In genomic region chr1:99943238-99943794, GRCh38 we compare ENCODE assay signal across 1 cellular context.
TF ChIP-seq lines count a peak whose summit lies in the region.

No MANE protein-coding gene starts in this region.

TF ChIP-seq in K562, 482 proteins besides CTCF, POLR2A, EP300 and RAD21 (continued from another document and continues in another):
- TF ChIP-seq, protein P1, sequence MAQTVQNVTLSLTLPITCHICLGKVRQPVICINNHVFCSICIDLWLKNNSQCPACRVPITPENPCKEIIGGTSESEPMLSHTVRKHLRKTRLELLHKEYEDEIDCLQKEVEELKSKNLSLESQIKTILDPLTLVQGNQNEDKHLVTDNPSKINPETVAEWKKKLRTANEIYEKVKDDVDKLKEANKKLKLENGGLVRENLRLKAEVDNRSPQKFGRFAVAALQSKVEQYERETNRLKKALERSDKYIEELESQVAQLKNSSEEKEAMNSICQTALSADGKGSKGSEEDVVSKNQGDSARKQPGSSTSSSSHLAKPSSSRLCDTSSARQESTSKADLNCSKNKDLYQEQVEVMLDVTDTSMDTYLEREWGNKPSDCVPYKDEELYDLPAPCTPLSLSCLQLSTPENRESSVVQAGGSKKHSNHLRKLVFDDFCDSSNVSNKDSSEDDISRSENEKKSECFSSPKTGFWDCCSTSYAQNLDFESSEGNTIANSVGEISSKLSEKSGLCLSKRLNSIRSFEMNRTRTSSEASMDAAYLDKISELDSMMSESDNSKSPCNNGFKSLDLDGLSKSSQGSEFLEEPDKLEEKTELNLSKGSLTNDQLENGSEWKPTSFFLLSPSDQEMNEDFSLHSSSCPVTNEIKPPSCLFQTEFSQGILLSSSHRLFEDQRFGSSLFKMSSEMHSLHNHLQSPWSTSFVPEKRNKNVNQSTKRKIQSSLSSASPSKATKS (CRISPR knock-in tag; IDR thresholded peaks at IDR 0.05) = no peak
- TF ChIP-seq ZNF431 (CRISPR knock-in tag; IDR thresholded peaks at IDR 0.05) (no peak), KLF16 (IDR thresholded peaks at IDR 0.05) (peak; percentile 88), ILF3 (IDR thresholded peaks at IDR 0.05; ENCODE audit: borderline replicate concordance) (no peak), ESRRA (IDR thresholded peaks at IDR 0.05; ENCODE audit: borderline replicate concordance, low read depth) (no peak; the same call in 1 of the 2 replicates), PHF8 (IDR thresholded peaks at IDR 0.05; ENCODE audit: borderline replicate concordance, low read length) (no peak), ZFP36 (IDR thresholded peaks at IDR 0.05; ENCODE audit: low read depth, low read length, partially characterized antibody) (no peak), ZNF696 (CRISPR knock-in tag; conservative IDR thresholded peaks at IDR 0.05) (no peak), SP1 (CRISPR knock-in tag; IDR thresholded peaks at IDR 0.05) (no peak), KDM5B (IDR thresholded peaks at IDR 0.05; ENCODE audit: insufficient replicate concordance, low read depth, low read length) (no peak), IFI16 (CRISPR knock-in tag; IDR thresholded peaks at IDR 0.05) (no peak), ZHX1 (conservative IDR thresholded peaks at IDR 0.05; ENCODE audit: low read length) (no peak), MXI1 (IDR thresholded peaks at IDR 0.05; ENCODE audit: low read depth, low read length) (no peak), PATZ1 (CRISPR knock-in tag; IDR thresholded peaks at IDR 0.05; ENCODE audit: borderline replicate concordance) (no peak), RFX1 (IDR thresholded peaks at IDR 0.05) (no peak), TAL1 (IDR thresholded peaks at IDR 0.05) (peak; percentile 79), TCF7L2 (IDR thresholded peaks at IDR 0.05; ENCODE audit: low read depth, low read length) (no peak), RBM15 (IDR thresholded peaks at IDR 0.05; ENCODE audit: insufficient read depth, low read length) (no peak), NCOR1 (IDR thresholded peaks at IDR 0.05) (peak; percentile 79), EWSR1 (IDR thresholded peaks at IDR 0.05; ENCODE audit: borderline replicate concordance, low read depth, partially characterized antibody) (no peak), CREM (IDR thresholded peaks at IDR 0.05; ENCODE audit: low read depth) (no peak), MEIS2 (IDR thresholded peaks at IDR 0.05; ENCODE audit: partially characterized antibody) (peak; percentile 97), HDAC1 (IDR thresholded peaks at IDR 0.05) (peak in 1 of 2 experiments; percentile 75; a peak in 2 of 4 replicates), TEAD1 (CRISPR knock-in tag; IDR thresholded peaks at IDR 0.05) (0 out of 4 replicates have a peak, but pooled peaks have one; percentile 33 to 65), GATA2 (CRISPR knock-in tag; IDR thresholded peaks at IDR 0.05) (peak; percentile 49), TFE3 (CRISPR knock-in tag; IDR thresholded peaks at IDR 0.05) (no peak), ELF1 (tag; IDR thresholded peaks at IDR 0.05) (no peak), ZNF57 (CRISPR knock-in tag; IDR thresholded peaks at IDR 0.05) (no peak), EHMT2 (IDR thresholded peaks at IDR 0.05) (peak; percentile 32; the same call in 1 of the 2 replicates), ZNF449 (CRISPR knock-in tag; IDR thresholded peaks at IDR 0.05) (no peak), PRMT5 (CRISPR knock-in tag; IDR thresholded peaks at IDR 0.05) (no peak), SMC3 (conservative IDR thresholded peaks at IDR 0.05; ENCODE audit: insufficient read depth, low read depth, low read length) (no peak), RFX5 (IDR thresholded peaks at IDR 0.05; ENCODE audit: low read depth, low read length) (no peak), NFYB (IDR thresholded peaks at IDR 0.05; ENCODE audit: extremely low read depth, insufficient read length) (no peak), UBTF (IDR thresholded peaks at IDR 0.05; ENCODE audit: borderline replicate concordance in 1 of 2, low read depth in 2 of 2, low read length in 2 of 2) (no peak), JUN (IDR thresholded peaks at IDR 0.05; ENCODE audit: borderline replicate concordance, low read depth, low read length) (no peak), JUN (CRISPR knock-in tag; IDR thresholded peaks at IDR 0.05; ENCODE audit: borderline replicate concordance) (no peak), TGIF2 (CRISPR knock-in tag; IDR thresholded peaks at IDR 0.05) (no peak), NFE2 (IDR thresholded peaks at IDR 0.05; ENCODE audit: low read depth) (peak; percentile 95), NR4A1 (CRISPR knock-in tag; IDR thresholded peaks at IDR 0.05) (no peak), NR4A1 (tag; IDR thresholded peaks at IDR 0.05) (no peak), ZNF785 (CRISPR knock-in tag; IDR thresholded peaks at IDR 0.05) (no peak), SPI1 (IDR thresholded peaks at IDR 0.05; ENCODE audit: borderline replicate concordance, low read depth, low read length) (no peak), BRF2 (IDR thresholded peaks at IDR 0.05; ENCODE audit: borderline replicate concordance, insufficient read depth, insufficient read length) (no peak)
- TF ChIP-seq, protein P2, sequence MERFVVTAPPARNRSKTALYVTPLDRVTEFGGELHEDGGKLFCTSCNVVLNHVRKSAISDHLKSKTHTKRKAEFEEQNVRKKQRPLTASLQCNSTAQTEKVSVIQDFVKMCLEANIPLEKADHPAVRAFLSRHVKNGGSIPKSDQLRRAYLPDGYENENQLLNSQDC (CRISPR knock-in tag; IDR thresholded peaks at IDR 0.05) = no peak
- TF ChIP-seq, protein P3, sequence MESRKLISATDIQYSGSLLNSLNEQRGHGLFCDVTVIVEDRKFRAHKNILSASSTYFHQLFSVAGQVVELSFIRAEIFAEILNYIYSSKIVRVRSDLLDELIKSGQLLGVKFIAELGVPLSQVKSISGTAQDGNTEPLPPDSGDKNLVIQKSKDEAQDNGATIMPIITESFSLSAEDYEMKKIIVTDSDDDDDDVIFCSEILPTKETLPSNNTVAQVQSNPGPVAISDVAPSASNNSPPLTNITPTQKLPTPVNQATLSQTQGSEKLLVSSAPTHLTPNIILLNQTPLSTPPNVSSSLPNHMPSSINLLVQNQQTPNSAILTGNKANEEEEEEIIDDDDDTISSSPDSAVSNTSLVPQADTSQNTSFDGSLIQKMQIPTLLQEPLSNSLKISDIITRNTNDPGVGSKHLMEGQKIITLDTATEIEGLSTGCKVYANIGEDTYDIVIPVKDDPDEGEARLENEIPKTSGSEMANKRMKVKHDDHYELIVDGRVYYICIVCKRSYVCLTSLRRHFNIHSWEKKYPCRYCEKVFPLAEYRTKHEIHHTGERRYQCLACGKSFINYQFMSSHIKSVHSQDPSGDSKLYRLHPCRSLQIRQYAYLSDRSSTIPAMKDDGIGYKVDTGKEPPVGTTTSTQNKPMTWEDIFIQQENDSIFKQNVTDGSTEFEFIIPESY (CRISPR knock-in tag; IDR thresholded peaks at IDR 0.05) = no peak
